Comparison of ENCODE assay signal across 10 cellular contexts in the genomic region with DNA sequence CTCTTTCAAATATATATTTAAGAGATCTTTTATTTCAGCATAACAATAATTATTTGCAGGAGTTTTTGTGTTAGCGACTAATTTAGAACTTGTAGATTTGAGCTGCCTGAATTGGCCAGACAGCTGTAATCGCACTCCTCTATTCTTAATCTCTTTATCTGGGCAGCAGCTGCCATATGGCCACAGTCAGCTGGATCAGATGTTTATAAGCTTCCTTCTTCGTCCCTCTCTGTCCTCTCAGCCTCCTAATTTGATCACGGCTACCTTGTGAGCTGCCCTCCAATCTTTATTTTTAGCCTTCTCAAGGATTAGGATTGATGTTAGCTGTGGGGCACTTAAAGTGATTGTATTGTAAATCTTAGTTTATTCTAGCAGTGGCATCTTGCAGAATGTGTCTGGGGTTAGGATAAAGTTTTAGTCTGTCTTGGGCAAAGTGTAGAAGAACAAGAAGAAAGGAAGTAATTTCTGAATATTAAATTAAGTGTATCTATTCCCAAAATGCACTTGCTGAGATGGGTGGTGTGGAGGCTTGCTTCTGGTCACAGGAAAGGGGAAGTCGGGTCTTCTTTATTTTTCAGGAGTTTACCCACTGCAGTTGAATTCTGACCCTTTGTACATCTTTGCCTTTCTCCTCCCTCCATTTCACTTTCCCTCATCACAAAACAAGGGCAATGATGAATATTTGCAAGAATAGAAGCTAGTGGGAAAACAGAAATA. TPM values are rescaled to one million over a fixed set of nuclear protein-coding genes. Genes with fewer than 3 reads are reported as not detected.
A peak's percentile ranks its signal among the peaks of the same experiment; 100 is the strongest.
DNase-seq lines count a peak whose midpoint lies in the region; ATAC-seq and FAIRE-seq lines count a peak whose summit lies in the region.
"Had no signal": no experiment of that assay in that cellular context is flagged by ENCODE, and none has a peak within 500 bp of the region (broad histone marks: within the 10 kb centered on the region; RNA-seq: fewer than 3 reads in every experiment).

No MANE protein-coding gene starts in this region.

- peaks cover 26% of the 10 kb centered on the region for H3K4me1 Mint-ChIP-seq in activated CD4-positive, alpha-beta T cell treated with anti-CD3 and anti-CD28 coated beads, Interleukin-2, amount 10 ng/mL, durations not matched to agents 24 days and 14 days

- DNase-seq in activated CD4-positive, alpha-beta T cell treated with anti-CD3 and anti-CD28 coated beads, Interleukin-2, amount 10 ng/mL, durations not matched to agents 24 days and 14 days, result peak; percentile 52
- no peak for DNase-seq in activated CD4-positive, alpha-beta T cell treated with anti-CD3 and anti-CD28 coated beads for 4 hours
- DNase-seq in SJCRH30, result peak; percentile 69 to 89
- no peak for DNase-seq in iPS-NIHi7 (ENCODE audit: extremely low spot score)
- no peak for DNase-seq in activated T-cell treated with anti-CD3 and anti-CD28 coated beads, Interleukin-2, amount 50 U/mL, for 1 hour
- no peak for DNase-seq in frontal cortex (ENCODE audit: low spot score in 2 of 2)
- DNase-seq: activated CD8-positive, alpha-beta memory T cell treated with anti-CD3 and anti-CD28 coated beads, Interleukin-2, amount 10 ng/mL, durations not matched to agents 7 days and 5 days; effector memory CD8-positive, alpha-beta T cell had no signal

- FAIRE-seq in frontal cortex (lab: Jason Lieb, UNC), result no peak

- H3K9me3 Mint-ChIP-seq in activated CD4-positive, alpha-beta T cell treated with anti-CD3 and anti-CD28 coated beads, Interleukin-2, amount 10 ng/mL, durations not matched to agents 24 days and 14 days, result no peaks in the 10 kb centered on the region
- H3K9me3 Mint-ChIP-seq: effector memory CD8-positive, alpha-beta T cell had no signal

- H3K36me3 Mint-ChIP-seq in activated CD4-positive, alpha-beta T cell treated with anti-CD3 and anti-CD28 coated beads, Interleukin-2, amount 10 ng/mL, durations not matched to agents 24 days and 14 days (ENCODE audit: low read depth), result peaks cover 8% of the 10 kb centered on the region

- H3K36me3 ChIP-seq in SJCRH30 (peaks cover 31% of the 10 kb centered on the region), iPS-20b (ENCODE audit: insufficient read depth, low read depth, low read length) (peaks cover 25% of the 10 kb centered on the region)

- H3K9me3 ChIP-seq in SJCRH30 (replicated peaks) (no peaks in the 10 kb centered on the region), iPS-20b (ENCODE audit: insufficient read depth, low read depth, low read length) (no peaks in the 10 kb centered on the region)

- H3K4me1 ChIP-seq in SJCRH30 (peaks cover 20% of the 10 kb centered on the region), iPS-20b (ENCODE audit: insufficient read depth, low read length) (peaks cover 25% of the 10 kb centered on the region)

- H3K27me3 ChIP-seq in SJCRH30, result no peaks in the 10 kb centered on the region
- peaks cover 17% of the 10 kb centered on the region; the same call in 1 of the 2 replicates for H3K27me3 ChIP-seq in iPS-20b (ENCODE audit: insufficient read depth, low read length)

- no peak for ATAC-seq in HG03045 (IDR thresholded peaks at IDR 0.05; ENCODE audit: unreplicated experiment)
- ATAC-seq: activated CD8-positive, alpha-beta memory T cell treated with anti-CD3 and anti-CD28 coated beads, Interleukin-2, amount 10 ng/mL, durations not matched to agents 7 days and 5 days; effector memory CD8-positive, alpha-beta T cell had no signal

- no peak overlapping the region for H3K4me3 Mint-ChIP-seq in activated CD4-positive, alpha-beta T cell treated with anti-CD3 and anti-CD28 coated beads, Interleukin-2, amount 10 ng/mL, durations not matched to agents 24 days and 14 days
- H3K4me3 Mint-ChIP-seq: activated CD8-positive, alpha-beta memory T cell treated with anti-CD3 and anti-CD28 coated beads, Interleukin-2, amount 10 ng/mL, durations not matched to agents 7 days and 5 days had no signal

- H3K27ac ChIP-seq in SJCRH30, result peak overlapping the region; percentile 94
- no peak overlapping the region for H3K27ac ChIP-seq in iPS-20b (ENCODE audit: low read length)

- peaks cover 22% of the 10 kb centered on the region for H3K27me3 Mint-ChIP-seq in activated CD4-positive, alpha-beta T cell treated with anti-CD3 and anti-CD28 coated beads, Interleukin-2, amount 10 ng/mL, durations not matched to agents 24 days and 14 days
- H3K27me3 Mint-ChIP-seq: effector memory CD8-positive, alpha-beta T cell had no signal

- no peak overlapping the region for H3K27ac Mint-ChIP-seq in activated CD4-positive, alpha-beta T cell treated with anti-CD3 and anti-CD28 coated beads, Interleukin-2, amount 10 ng/mL, durations not matched to agents 24 days and 14 days
- H3K27ac Mint-ChIP-seq: activated CD8-positive, alpha-beta memory T cell treated with anti-CD3 and anti-CD28 coated beads, Interleukin-2, amount 10 ng/mL, durations not matched to agents 7 days and 5 days; effector memory CD8-positive, alpha-beta T cell had no signal

- peak overlapping the region; percentile 70 for H3K4me3 ChIP-seq in SJCRH30
- H3K4me3 ChIP-seq in iPS-20b (ENCODE audit: low read length), result peak overlapping the region; percentile 45

- peak overlapping the region; percentile 33; the same call in 1 of the 2 replicates for H3K9ac ChIP-seq in iPS-20b (ENCODE audit: low read depth, low read length)

- intact Hi-C loops in activated CD4-positive, alpha-beta T cell treated with anti-CD3 and anti-CD28 coated beads, Interleukin-2, amount 10 ng/mL, durations not matched to agents 24 days and 14 days (cut with micrococcal nuclease), result no loop called here

RNA-seq across cellular contexts. Expression of a gene that starts 1.1 kb away (rescaled TPM):
- 5.5 TPM in 2 replicates for total RNA-seq in activated CD4-positive, alpha-beta T cell treated with anti-CD3 and anti-CD28 coated beads, Interleukin-2, amount 10 ng/mL, durations not matched to agents 24 days and 14 days
- total RNA-seq in SJCRH30 (2014; rRNA removed; shearing (Covaris generic)), result 47.1 and 51.7 TPM in 2 replicates
- total RNA-seq in frontal cortex, result 515 TPM

Comparison
In these comparisons a context has a peak if more than half of its experiments do, and no peak if none do; other contexts are left out.
1. DNase-seq: peak in activated CD4-positive, alpha-beta T cell treated with anti-CD3 and anti-CD28 coated beads, Interleukin-2, amount 10 ng/mL, durations not matched to agents 24 days and 14 days (single experiment) and SJCRH30 (2 of 2); none in activated CD4-positive, alpha-beta T cell treated with anti-CD3 and anti-CD28 coated beads for 4 hours (0 of 2), iPS-NIHi7 (single experiment), activated T-cell treated with anti-CD3 and anti-CD28 coated beads, Interleukin-2, amount 50 U/mL, for 1 hour (single experiment) and frontal cortex (0 of 2).